ENCODE assay signal across 9 cellular contexts in genomic region chr19:28727133-28727834, GRCh38.
DNase-seq lines count a peak whose midpoint lies in the region.
"Had no signal": no experiment of that assay in that cellular context is flagged by ENCODE, and none has a peak within 500 bp of the region (broad histone marks: within the 10 kb centered on the region; RNA-seq: fewer than 3 reads in every experiment).

No MANE protein-coding gene starts in this region.

- H3K18ac ChIP-seq in neuronal stem cell (ENCODE audit: low read length) = peak overlapping the region; percentile 56

- no peak overlapping the region for H4K8ac ChIP-seq in neuronal stem cell (ENCODE audit: low read depth, low read length)

- H2BK120ac ChIP-seq in neuronal stem cell (ENCODE audit: low read depth, low read length) = no peak overlapping the region

- H3K4me1 ChIP-seq in ES-I3 (ENCODE audit: insufficient read depth, low read length) = 0 out of 2 replicates have a peak, but pooled peaks cover 4% of the 10 kb centered on the region
- H3K4me1 ChIP-seq in ectodermal cell (ENCODE audit: control insufficient read depth, insufficient read depth, low read length) = no peaks in the 10 kb centered on the region
- peaks cover 0 to 3% of the 10 kb centered on the region in 2 donors for H3K4me1 ChIP-seq in neuronal stem cell (ENCODE audit: control insufficient read depth in 2 of 2, insufficient read depth in 1 of 2, low read depth in 1 of 2, low read length in 2 of 2)

- no peaks in the 10 kb centered on the region for H3K79me1 ChIP-seq in neuronal stem cell (ENCODE audit: low read depth, low read length)

- no peak overlapping the region for H2BK15ac ChIP-seq in neuronal stem cell (ENCODE audit: low read length)

- H3K27ac ChIP-seq in ectodermal cell (ENCODE audit: insufficient read depth, low read depth, low read length, poor library complexity, severe bottlenecking) (no peak overlapping the region), neuronal stem cell (replicated peaks; ENCODE audit: low read length) (no peak overlapping the region)

- H3K14ac ChIP-seq in neuronal stem cell (ENCODE audit: low read length) = no peak overlapping the region

- WGBS in ectodermal cell, 2 experiments = 4 to 5% methylated on average over 69 of the region's 69 CpGs
- WGBS in neuronal stem cell (ENCODE audit: extremely low coverage in 2 of 2, insufficient read length in 2 of 2, insufficient replicate concordance in 1 of 2), 2 donors = no CpG with 5 or more reads among the region's 69 CpGs

- H4K91ac ChIP-seq in neuronal stem cell (ENCODE audit: low read depth, low read length, poor library complexity) = no peak overlapping the region

- no peak overlapping the region for H2BK12ac ChIP-seq in neuronal stem cell (ENCODE audit: low read length)

- peak overlapping the region; percentile 29 for H2AFZ ChIP-seq in neuronal stem cell (ENCODE audit: low read length)

- H3K9me3 ChIP-seq in ES-I3 (ENCODE audit: control insufficient read depth, insufficient read depth, low read length) (no peaks in the 10 kb centered on the region), ectodermal cell (ENCODE audit: control insufficient read depth, low read length) (no peaks in the 10 kb centered on the region), neuronal stem cell (replicated peaks in 1 of 2; ENCODE audit: control insufficient read depth in 2 of 2, insufficient read depth in 1 of 2, low read depth in 1 of 2, low read length in 2 of 2) (no peaks in the 10 kb centered on the region)

- H3K27me3 ChIP-seq in ectodermal cell (ENCODE audit: control insufficient read depth, insufficient read depth, low read length, poor library complexity, severe bottlenecking) = peaks cover 29% of the 10 kb centered on the region
- peaks cover 0 to 24% (median 2%) of the 10 kb centered on the region in 3 experiments for H3K27me3 ChIP-seq in neuronal stem cell (ENCODE audit: control insufficient read depth in 3 of 3, insufficient read depth in 3 of 3, low read depth in 1 of 3, low read length in 3 of 3)

- DNase-seq in NCI-H2227 (lab: John Stamatoyannopoulos, UW; ENCODE audit: unreplicated experiment) = peak; percentile 99
- DNase-seq in neuronal stem cell (ENCODE audit: low spot score) = peak; percentile 56
- DNase-seq in SIG-M5 treated with dmso at 0.1 percent for 504 hours (lab: John Stamatoyannopoulos, UW; ENCODE audit: unreplicated experiment) = no peak
- DNase-seq in NCI-H748 treated with DMSO at 0.1 percent for 48 hours (lab: John Stamatoyannopoulos, UW) = no peak
- DNase-seq in NOMO-1 treated with dmso at 0.1 percent for 144 hours (lab: John Stamatoyannopoulos, UW; ENCODE audit: unreplicated experiment) = no peak
- no peak for DNase-seq in NAMALWA (ENCODE audit: low spot score)
- DNase-seq: KBM-7 had no signal

- no peak overlapping the region for H2AK5ac ChIP-seq in neuronal stem cell (ENCODE audit: low read depth, low read length)

- no peak overlapping the region for H3K23ac ChIP-seq in neuronal stem cell (ENCODE audit: low read depth, low read length, poor library complexity)

- H3K4me2 ChIP-seq in neuronal stem cell (ENCODE audit: insufficient read depth, low read length, poor library complexity, severe bottlenecking) = peak overlapping the region; percentile 84

- no peaks in the 10 kb centered on the region for H3K36me3 ChIP-seq in ES-I3 (ENCODE audit: insufficient read depth, low read length)
- H3K36me3 ChIP-seq in ectodermal cell (ENCODE audit: control insufficient read depth, insufficient read depth, low read length) = peaks cover 6% of the 10 kb centered on the region
- peaks cover 0 to 4% of the 10 kb centered on the region in 2 donors for H3K36me3 ChIP-seq in neuronal stem cell (replicated peaks in 1 of 2; ENCODE audit: control insufficient read depth in 2 of 2, insufficient read depth in 2 of 2, low read length in 2 of 2)

- peak overlapping the region; percentile 53 for H3K4me3 ChIP-seq in ectodermal cell (ENCODE audit: insufficient read depth, low read depth, low read length)
- peak overlapping the region in 1 of 2 donors; percentile 97 for H3K4me3 ChIP-seq in neuronal stem cell (ENCODE audit: low read length in 2 of 2)

- no peak overlapping the region for H2BK5ac ChIP-seq in neuronal stem cell (ENCODE audit: low read length)

- H3K9ac ChIP-seq in ES-I3 (ENCODE audit: low read depth, low read length) = peak overlapping the region; percentile 79
- H3K9ac ChIP-seq in neuronal stem cell (ENCODE audit: low read depth, low read length, poor library complexity) = no peak overlapping the region

- H3K4ac ChIP-seq in neuronal stem cell (ENCODE audit: low read length) = no peak overlapping the region

Comparison
In these comparisons a context has a peak if more than half of its experiments do, and no peak if none do; other contexts are left out.
1. DNase-seq: peak in NCI-H2227 (single experiment) and neuronal stem cell (single experiment); none in SIG-M5 treated with dmso at 0.1 percent for 504 hours (single experiment), NCI-H748 treated with DMSO at 0.1 percent for 48 hours (single experiment), NOMO-1 treated with dmso at 0.1 percent for 144 hours (single experiment) and NAMALWA (single experiment).